In genomic region chr1:162926906-162927305, GRCh38 we compare ENCODE assay signal across 20 cellular contexts.
DNase-seq lines count a peak whose midpoint lies in the region; ATAC-seq and TF ChIP-seq lines count a peak whose summit lies in the region.
"Had no signal": no experiment of that assay in that cellular context is flagged by ENCODE, and none has a peak within 500 bp of the region (broad histone marks: within the 10 kb centered on the region; RNA-seq: fewer than 3 reads in every experiment).

No MANE protein-coding gene starts in this region.

- no peaks in the 10 kb centered on the region for H3K9me3 ChIP-seq in MM.1S (replicated peaks; ENCODE audit: insufficient read depth, low read length)
- H3K9me3 ChIP-seq: A549; BE2C; BLaER1 treated with 17β-estradiol and CSF1 and Interleukin-3, amounts not matched to agents 10 nM and 100 nM; HAP-1 had no signal

- no peaks in the 10 kb centered on the region for H3K9me2 ChIP-seq in MM.1S (replicated peaks; ENCODE audit: insufficient read depth, low read length)

- peak; percentile 69 for DNase-seq in NCI-H146 (lab: John Stamatoyannopoulos, UW)
- DNase-seq in NCI-H146 treated with DMSO at 0.1 percent for 48 hours (lab: John Stamatoyannopoulos, UW; ENCODE audit: unreplicated experiment), result no peak
- peak; percentile 49 for DNase-seq in MM.1S
- no peak for DNase-seq in dorsolateral prefrontal cortex
- DNase-seq: 8988T; ACHN; AML-193; BE2C; CD4-positive, alpha-beta T cell; CD8-positive, alpha-beta memory T cell; DMS 273 treated with DMSO at 0.1 percent for 48 hours; DND-41; GOT3; HFFc6 had no signal

- H3K27ac ChIP-seq in MM.1S (ENCODE audit: low read length) (peak overlapping the region; percentile 12; the same call in 1 of the 2 replicates), VCaP (peak overlapping the region; percentile 95; the same call in 1 of the 2 replicates), dorsolateral prefrontal cortex (peak overlapping the region in 36 of 59 donors; percentile 2 to 73 (median 38))
- H3K27ac ChIP-seq: A549; BLaER1 treated with 17β-estradiol and CSF1 and Interleukin-3, amounts not matched to agents 10 nM and 100 nM had no signal

- TF ChIP-seq CTCF in MM.1S (IDR thresholded peaks at IDR 0.05; ENCODE audit: low read length) (no peak), VCaP (conservative IDR thresholded peaks at IDR 0.05) (no peak), dorsolateral prefrontal cortex (IDR thresholded peaks at IDR 0.05 in 54 of 56, conservative IDR thresholded peaks at IDR 0.05 in 2 of 56; ENCODE audit: low read depth in 1 of 56, partially characterized antibody in 56 of 56) (no peak)

- H3K36me3 ChIP-seq in MM.1S (replicated peaks; ENCODE audit: insufficient read depth, low read length), result no peaks in the 10 kb centered on the region
- H3K36me3 ChIP-seq: BE2C; BLaER1 treated with 17β-estradiol and CSF1 and Interleukin-3, amounts not matched to agents 10 nM and 100 nM; HAP-1 had no signal

- no peak overlapping the region for H3K4me3 ChIP-seq in MM.1S (ENCODE audit: low read length)
- no peak overlapping the region for H3K4me3 ChIP-seq in dorsolateral prefrontal cortex
- H3K4me3 ChIP-seq: A549; BLaER1 treated with 17β-estradiol and CSF1 and Interleukin-3, amounts not matched to agents 10 nM and 100 nM; HAP-1 had no signal

- peak overlapping the region; percentile 8; the same call in 1 of the 2 replicates for H2AFZ ChIP-seq in MM.1S (ENCODE audit: low read length)

- no peaks in the 10 kb centered on the region for H4K20me1 ChIP-seq in MM.1S (ENCODE audit: insufficient read depth, low read length)
- H4K20me1 ChIP-seq: BLaER1 treated with 17β-estradiol and CSF1 and Interleukin-3, amounts not matched to agents 10 nM and 100 nM had no signal

- H3K27me3 ChIP-seq in MM.1S (replicated peaks; ENCODE audit: insufficient read depth, low read length) (no peaks in the 10 kb centered on the region), dorsolateral prefrontal cortex (no peaks in the 10 kb centered on the region)
- H3K27me3 ChIP-seq: BE2C; BLaER1 treated with 17β-estradiol and CSF1 and Interleukin-3, amounts not matched to agents 10 nM and 100 nM had no signal

- intact Hi-C loops in dorsolateral prefrontal cortex (cut with DNase I), result no loop called here

- ATAC-seq in GM21390 (IDR thresholded peaks at IDR 0.05; ENCODE audit: unreplicated experiment) (no peak), HG03460 (IDR thresholded peaks at IDR 0.05; ENCODE audit: unreplicated experiment) (no peak)
- ATAC-seq: A549 had no signal

- no peaks in the 10 kb centered on the region for H3K79me2 ChIP-seq in MM.1S (ENCODE audit: low read length)

- peaks cover 5% of the 10 kb centered on the region; the same call in 1 of the 2 replicates for H3F3A ChIP-seq in MM.1S (ENCODE audit: insufficient read depth, low read length)

- H3K4me1 ChIP-seq in MM.1S (ENCODE audit: low read length), result peaks cover 9% of the 10 kb centered on the region
- H3K4me1 ChIP-seq: A549, HAP-1 had no signal

- peak overlapping the region; percentile 24; the same call in 1 of the 2 replicates for H3K4me2 ChIP-seq in MM.1S (ENCODE audit: low read depth, low read length)
- H3K4me2 ChIP-seq: A549 had no signal

- H3K9ac ChIP-seq in MM.1S (ENCODE audit: low read length), result no peak overlapping the region
- H3K9ac ChIP-seq: BLaER1 treated with 17β-estradiol and CSF1 and Interleukin-3, amounts not matched to agents 10 nM and 100 nM had no signal

Comparison
In these comparisons a context has a peak if more than half of its experiments do, and no peak if none do; other contexts are left out.
1. DNase-seq: peak in NCI-H146 (single experiment) and MM.1S (single experiment); none in NCI-H146 treated with DMSO at 0.1 percent for 48 hours (single experiment) and dorsolateral prefrontal cortex (0 of 10).
2. H3K27ac ChIP-seq: peak in every context shown above with its lines; median percentile 95 in VCaP; 38 in dorsolateral prefrontal cortex; 12 in MM.1S.